Comparison of ENCODE assay signal across 31 cellular contexts in genomic region chr17:65453204-65453931, GRCh38.
"Had no signal": no experiment of that assay in that cellular context is flagged by ENCODE, and none has a peak within 500 bp of the region (broad histone marks: within the 10 kb centered on the region; RNA-seq: fewer than 3 reads in every experiment).

No MANE protein-coding gene starts in this region.

- H3K36me3 Mint-ChIP-seq: activated CD8-positive, alpha-beta memory T cell treated with anti-CD3 and anti-CD28 coated beads, Interleukin-2, amount 10 ng/mL, durations not matched to agents 7 days and 5 days; activated naive CD4-positive, alpha-beta T cell treated with anti-CD3 and anti-CD28 coated beads, Interleukin-2, amount 50 U/mL, for 24 hours; mesothelial cell of epicardium; stimulated activated effector memory CD8-positive, alpha-beta T cell treated with anti-CD3 and anti-CD28 coated beads, Interleukin-12 subunit alpha, Interleukin-12 subunit beta, amount 100 ng/mL, for 72 hours had no signal

- H3K27me3 Mint-ChIP-seq: activated B cell treated with CpG ODN at 0.5 μM for 24 hours; activated naive CD4-positive, alpha-beta T cell treated with anti-CD3 and anti-CD28 coated beads, Interleukin-2, amount 50 U/mL, for 24 hours had no signal

- FAIRE-seq: colon, endometrium, islet of Langerhans had no signal

- H3K9me3 Mint-ChIP-seq: activated T-helper 2 cell treated with anti-CD3 and anti-CD28 coated beads, Interferon-gamma antibody, Interleukin-2, Interleukin-4, amounts not matched to agents 10 μg/mL and 5 μg/mL and 100 μg/mL, durations not matched to agents 14 hours and 24 hours and 36 hours; stimulated activated effector memory CD8-positive, alpha-beta T cell treated with anti-CD3 and anti-CD28 coated beads, Interleukin-12 subunit alpha, Interleukin-12 subunit beta, amount 100 ng/mL, for 72 hours had no signal

- DNase-seq: activated B cell treated with CpG ODN at 0.5 μM for 24 hours; activated CD8-positive, alpha-beta memory T cell treated with anti-CD3 and anti-CD28 coated beads, Interleukin-2, amount 10 ng/mL, durations not matched to agents 7 days and 5 days; activated CD8-positive, alpha-beta T cell treated with anti-CD3 and anti-CD28 coated beads, Interleukin-2, amount 10 ng/mL, durations not matched to agents 7 days and 5 days; activated naive CD8-positive, alpha-beta T cell treated with anti-CD3 and anti-CD28 coated beads, Interleukin-2, amount 50 U/mL, for 24 hours; activated T-cell treated with anti-CD3 and anti-CD28 coated beads, Interleukin-2, amount 50 U/mL, for 48 hours; dermis blood vessel endothelial cell; effector CD4-positive, alpha-beta T cell; esophagus squamous epithelium; foreskin melanocyte; heart right ventricle; left ventricle myocardium inferior; naive B cell; nephron progenitor cell; stimulated activated CD4-positive, alpha-beta T cell treated with anti-CD3 and anti-CD28 coated beads, Interleukin-12 subunit alpha, Interleukin-12 subunit beta, amount 100 ng/mL, for 4 hours; stimulated activated CD4-positive, alpha-beta T cell treated with anti-CD3 and anti-CD28 coated beads, Interleukin-4, amount 100 ng/mL, for 24 hours; T-helper 17 cell had no signal

- H3K4me3 Mint-ChIP-seq: activated B cell treated with CpG ODN at 0.5 μM for 24 hours; activated CD8-positive, alpha-beta memory T cell treated with anti-CD3 and anti-CD28 coated beads, Interleukin-2, amount 10 ng/mL, durations not matched to agents 7 days and 5 days; activated CD8-positive, alpha-beta T cell treated with anti-CD3 and anti-CD28 coated beads, Interleukin-2, amount 10 ng/mL, durations not matched to agents 7 days and 5 days; activated naive CD4-positive, alpha-beta T cell treated with anti-CD3 and anti-CD28 coated beads, Interleukin-2, amount 50 U/mL, for 24 hours; activated naive CD8-positive, alpha-beta T cell treated with anti-CD3 and anti-CD28 coated beads, Interleukin-2, amount 50 U/mL, for 24 hours; mesothelial cell of epicardium; naive B cell; nephron progenitor cell; stimulated activated effector memory CD8-positive, alpha-beta T cell treated with anti-CD3 and anti-CD28 coated beads, Interleukin-12 subunit alpha, Interleukin-12 subunit beta, amount 100 ng/mL, for 72 hours; stimulated activated naive CD8-positive, alpha-beta T cell treated with anti-CD3 and anti-CD28 coated beads, Interleukin-15, Interleukin-2, amounts not matched to agents 100 ng/mL and 50 ng/mL, for 24 hours; T-helper 17 cell had no signal

- H3K27ac Mint-ChIP-seq: activated B cell treated with CpG ODN at 0.5 μM for 24 hours; activated CD8-positive, alpha-beta memory T cell treated with anti-CD3 and anti-CD28 coated beads, Interleukin-2, amount 10 ng/mL, durations not matched to agents 7 days and 5 days; activated CD8-positive, alpha-beta T cell treated with anti-CD3 and anti-CD28 coated beads, Interleukin-2, amount 10 ng/mL, durations not matched to agents 7 days and 5 days; activated naive CD4-positive, alpha-beta T cell treated with anti-CD3 and anti-CD28 coated beads, Interleukin-2, amount 50 U/mL, for 24 hours; activated naive CD8-positive, alpha-beta T cell treated with anti-CD3 and anti-CD28 coated beads, Interleukin-2, amount 50 U/mL, for 24 hours; activated T-helper 2 cell treated with anti-CD3 and anti-CD28 coated beads, Interferon-gamma antibody, Interleukin-2, Interleukin-4, amounts not matched to agents 10 μg/mL and 5 μg/mL and 100 μg/mL, durations not matched to agents 14 hours and 24 hours and 36 hours; mesothelial cell of epicardium; naive B cell; nephron progenitor cell; progenitor cell of endocrine pancreas; stimulated activated effector memory CD8-positive, alpha-beta T cell treated with anti-CD3 and anti-CD28 coated beads, Interleukin-12 subunit alpha, Interleukin-12 subunit beta, amount 100 ng/mL, for 72 hours; stimulated activated naive CD8-positive, alpha-beta T cell treated with anti-CD3 and anti-CD28 coated beads, Interleukin-15, Interleukin-2, amounts not matched to agents 100 ng/mL and 50 ng/mL, for 24 hours; T-helper 17 cell had no signal

- H3K4me1 Mint-ChIP-seq: activated B cell treated with CpG ODN at 0.5 μM for 24 hours; activated CD8-positive, alpha-beta memory T cell treated with anti-CD3 and anti-CD28 coated beads, Interleukin-2, amount 10 ng/mL, durations not matched to agents 7 days and 5 days; activated naive CD8-positive, alpha-beta T cell treated with anti-CD3 and anti-CD28 coated beads, Interleukin-2, amount 50 U/mL, for 24 hours; naive B cell; stimulated activated effector memory CD8-positive, alpha-beta T cell treated with anti-CD3 and anti-CD28 coated beads, Interleukin-12 subunit alpha, Interleukin-12 subunit beta, amount 100 ng/mL, for 72 hours; T-helper 17 cell had no signal

- H3K27me3 ChIP-seq: neutrophil, vagina had no signal

- H3K9me3 ChIP-seq: esophagus squamous epithelium, neutrophil, thoracic aorta, vagina had no signal

- ATAC-seq: activated CD8-positive, alpha-beta memory T cell treated with anti-CD3 and anti-CD28 coated beads, Interleukin-2, amount 10 ng/mL, durations not matched to agents 7 days and 5 days; activated CD8-positive, alpha-beta T cell treated with anti-CD3 and anti-CD28 coated beads, Interleukin-2, amount 10 ng/mL, durations not matched to agents 7 days and 5 days; activated naive CD8-positive, alpha-beta T cell treated with anti-CD3 and anti-CD28 coated beads, Interleukin-2, amount 50 U/mL, for 24 hours; heart right ventricle; sciatic nerve; stimulated activated effector memory CD8-positive, alpha-beta T cell treated with anti-CD3 and anti-CD28 coated beads, Interleukin-12 subunit alpha, Interleukin-12 subunit beta, amount 100 ng/mL, for 72 hours; T-helper 17 cell had no signal

- H3K4me3 ChIP-seq: esophagus squamous epithelium, heart right ventricle, left ventricle myocardium inferior, skin epidermis, thoracic aorta, vagina had no signal

- H3K27ac ChIP-seq: epithelial cell of prostate, esophagus squamous epithelium, heart right ventricle, left ventricle myocardium inferior, neutrophil, skin epidermis, thoracic aorta, vagina had no signal

- H3K36me3 ChIP-seq: esophagus squamous epithelium, heart right ventricle, left ventricle myocardium inferior, neutrophil, thoracic aorta, vagina had no signal
